19 cellular contexts compared by ENCODE assay signal in the genomic region with DNA sequence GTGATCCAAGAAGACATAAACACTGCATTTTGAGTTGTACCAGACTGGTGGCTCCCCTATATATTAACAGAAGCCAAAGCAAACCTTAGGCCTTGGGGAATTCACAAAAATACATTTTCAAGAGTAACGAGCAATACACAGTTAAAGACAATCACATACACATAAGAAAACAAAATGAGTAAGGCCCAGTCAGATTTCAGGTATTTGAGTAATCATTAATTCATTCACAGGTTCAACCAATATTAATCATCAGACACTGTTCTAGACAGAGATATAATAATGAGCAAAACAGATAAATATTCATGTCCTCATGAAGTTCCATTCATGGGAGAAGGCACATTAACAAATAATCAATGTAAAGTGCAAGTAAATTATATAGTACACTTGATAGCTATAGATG. TPM values are rescaled to one million over a fixed set of nuclear protein-coding genes. Genes with fewer than 3 reads are reported as not detected.
DNase-seq lines count a peak whose midpoint lies in the region; ATAC-seq, FAIRE-seq and TF ChIP-seq lines count a peak whose summit lies in the region.
"Had no signal": no experiment of that assay in that cellular context is flagged by ENCODE, and none has a peak within 500 bp of the region (broad histone marks: within the 10 kb centered on the region; RNA-seq: fewer than 3 reads in every experiment).

No MANE protein-coding gene starts in this region.

- TF ChIP-seq CTCF in bronchial epithelial cell (IDR thresholded peaks at IDR 0.05; ENCODE audit: insufficient read depth, low read length, severe bottlenecking) (no peak), foreskin keratinocyte (conservative IDR thresholded peaks at IDR 0.05) (no peak)

- no peak overlapping the region for H3K23ac ChIP-seq in mesenchymal stem cell (ENCODE audit: low read length in 2 of 2)
- H3K23ac ChIP-seq in neuronal stem cell (ENCODE audit: low read depth, low read length, poor library complexity), result no peak overlapping the region

- H3K14ac ChIP-seq in mesenchymal stem cell (ENCODE audit: low read length in 2 of 2), result no peak overlapping the region
- no peak overlapping the region for H3K14ac ChIP-seq in neuronal stem cell (ENCODE audit: low read length)

- H3K4me2 ChIP-seq in mesenchymal stem cell (ENCODE audit: low read length, poor library complexity, severe bottlenecking) (no peak overlapping the region), neuronal stem cell (ENCODE audit: insufficient read depth, low read length, poor library complexity, severe bottlenecking) (no peak overlapping the region)

- H3K36me3 ChIP-seq in bronchial epithelial cell (ENCODE audit: control insufficient read depth, insufficient read depth, low read length), result peaks cover 3% of the 10 kb centered on the region
- peaks cover 20 to 80% of the 10 kb centered on the region in 2 experiments for H3K36me3 ChIP-seq in mesenchymal stem cell (ENCODE audit: control insufficient read depth in 1 of 2, insufficient read depth in 2 of 2, low read depth in 1 of 2, low read length in 2 of 2)
- peaks cover 7 to 36% of the 10 kb centered on the region in 2 donors for H3K36me3 ChIP-seq in neuronal stem cell (replicated peaks in 1 of 2; ENCODE audit: control insufficient read depth in 2 of 2, insufficient read depth in 2 of 2, low read length in 2 of 2)

- H2AK5ac ChIP-seq in mesenchymal stem cell (ENCODE audit: low read length, severe bottlenecking), result no peak overlapping the region
- H2AK5ac ChIP-seq in neuronal stem cell (ENCODE audit: low read depth, low read length), result no peak overlapping the region

- H3K18ac ChIP-seq in mesenchymal stem cell (ENCODE audit: low read depth in 1 of 2, low read length in 2 of 2), result no peak overlapping the region
- no peak overlapping the region for H3K18ac ChIP-seq in neuronal stem cell (ENCODE audit: low read length)

- H3K79me1 ChIP-seq in mesenchymal stem cell (replicated peaks; ENCODE audit: low read length, poor library complexity, severe bottlenecking) (peaks cover 12% of the 10 kb centered on the region), neuronal stem cell (ENCODE audit: low read depth, low read length) (no peaks in the 10 kb centered on the region)

- H3K9me3 ChIP-seq in mesenchymal stem cell (ENCODE audit: control insufficient read depth, low read length), result no peaks in the 10 kb centered on the region
- H3K9me3 ChIP-seq in neuronal stem cell (replicated peaks in 1 of 2; ENCODE audit: control insufficient read depth in 2 of 2, insufficient read depth in 1 of 2, low read depth in 1 of 2, low read length in 2 of 2), result peaks cover 2 to 8% of the 10 kb centered on the region in 2 donors
- H3K9me3 ChIP-seq: BE2C had no signal

- DNase-seq in Caki2 (ENCODE audit: low read depth) (peak; percentile 55), bronchial epithelial cell (ENCODE audit: low read depth) (peak; percentile 82), foreskin keratinocyte (peak; percentile 19 to 29), mesenchymal stem cell (no peak), neuronal stem cell (ENCODE audit: low spot score) (no peak), GM03348 (ENCODE audit: low spot score) (no peak)
- DNase-seq: ACHN; BE2C; C1 segment of cervical spinal cord; CD4-positive, CD25-positive, alpha-beta regulatory T cell; CD8-positive, alpha-beta memory T cell; COR-L47; GOT3; H7; HFFc6 had no signal

- H2BK120ac ChIP-seq in mesenchymal stem cell (ENCODE audit: low read depth, low read length), result no peak overlapping the region
- H2BK120ac ChIP-seq in neuronal stem cell (ENCODE audit: low read depth, low read length), result no peak overlapping the region

- H4K8ac ChIP-seq in mesenchymal stem cell (ENCODE audit: low read length) (no peak overlapping the region), neuronal stem cell (ENCODE audit: low read depth, low read length) (no peak overlapping the region)

- 100% methylated on average over 1 of the region's 1 CpG for WGBS in mesenchymal stem cell
- no CpG with 5 or more reads among the region's 1 CpG for WGBS in neuronal stem cell (ENCODE audit: extremely low coverage in 2 of 2, insufficient read length in 2 of 2, insufficient replicate concordance in 1 of 2), 2 donors

- H3K9ac ChIP-seq in mesenchymal stem cell (ENCODE audit: low read length) (no peak overlapping the region), neuronal stem cell (ENCODE audit: low read depth, low read length, poor library complexity) (no peak overlapping the region)

- H3K27ac ChIP-seq in foreskin keratinocyte (peak overlapping the region; percentile 60), mesenchymal stem cell (ENCODE audit: low read length, poor library complexity, severe bottlenecking) (peak overlapping the region; percentile 66), neuronal stem cell (replicated peaks; ENCODE audit: low read length) (no peak overlapping the region)

- in situ Hi-C loops in Caki2 (cut with HindIII; ENCODE audit: low pct_unique_long_range_greater_than_20kb, low sequenced_read_pairs), result no loop called here

- H2BK12ac ChIP-seq in mesenchymal stem cell (ENCODE audit: low read length in 2 of 2) (no peak overlapping the region), neuronal stem cell (ENCODE audit: low read length) (no peak overlapping the region)

- H3K27me3 ChIP-seq in bronchial epithelial cell (ENCODE audit: control insufficient read depth, insufficient read depth, low read length), result no peaks in the 10 kb centered on the region
- H3K27me3 ChIP-seq in foreskin keratinocyte, result no peaks in the 10 kb centered on the region
- H3K27me3 ChIP-seq in mesenchymal stem cell (ENCODE audit: control insufficient read depth in 1 of 2, insufficient read depth in 1 of 2, low read length in 2 of 2), result no peaks in the 10 kb centered on the region
- no peaks in the 10 kb centered on the region for H3K27me3 ChIP-seq in neuronal stem cell (ENCODE audit: control insufficient read depth in 3 of 3, insufficient read depth in 3 of 3, low read depth in 1 of 3, low read length in 3 of 3)
- H3K27me3 ChIP-seq: BE2C had no signal

- H2AFZ ChIP-seq in mesenchymal stem cell (ENCODE audit: low read depth, low read length) (no peak overlapping the region), neuronal stem cell (ENCODE audit: low read length) (no peak overlapping the region)

- H4K91ac ChIP-seq in mesenchymal stem cell (ENCODE audit: low read length) (no peak overlapping the region), neuronal stem cell (ENCODE audit: low read depth, low read length, poor library complexity) (no peak overlapping the region)

- no peak overlapping the region for H3K4me3 ChIP-seq in bronchial epithelial cell (ENCODE audit: low read depth, low read length)
- H3K4me3 ChIP-seq in mesenchymal stem cell (ENCODE audit: insufficient read depth in 1 of 2, low read depth in 1 of 2, low read length in 2 of 2), result no peak overlapping the region
- no peak overlapping the region for H3K4me3 ChIP-seq in neuronal stem cell (ENCODE audit: low read length in 2 of 2)

- peak overlapping the region; percentile 61 for H2BK5ac ChIP-seq in mesenchymal stem cell (ENCODE audit: low read depth, low read length, poor library complexity, severe bottlenecking)
- no peak overlapping the region for H2BK5ac ChIP-seq in neuronal stem cell (ENCODE audit: low read length)

- peaks cover 21% of the 10 kb centered on the region for H3K4me1 ChIP-seq in foreskin keratinocyte
- peaks cover 6% of the 10 kb centered on the region for H3K4me1 ChIP-seq in mesenchymal stem cell (ENCODE audit: control insufficient read depth, insufficient read depth, low read depth, low read length)
- no peaks in the 10 kb centered on the region for H3K4me1 ChIP-seq in neuronal stem cell (ENCODE audit: control insufficient read depth in 2 of 2, insufficient read depth in 1 of 2, low read depth in 1 of 2, low read length in 2 of 2)
- H3K4me1 ChIP-seq: BE2C had no signal

- no peak for FAIRE-seq in bronchial epithelial cell (lab: Jason Lieb, UNC)
- FAIRE-seq: D721Med, G401.6 had no signal

- ATAC-seq in foreskin keratinocyte, result peak; percentile 16
- ATAC-seq in HG03280 (IDR thresholded peaks at IDR 0.05; ENCODE audit: unreplicated experiment), result no peak
- ATAC-seq: HCT116 had no signal

- H2BK15ac ChIP-seq in mesenchymal stem cell (ENCODE audit: low read depth, poor library complexity, severe bottlenecking) (no peak overlapping the region), neuronal stem cell (ENCODE audit: low read length) (no peak overlapping the region)

- H3K4ac ChIP-seq in mesenchymal stem cell (ENCODE audit: low read depth in 1 of 2, low read length in 2 of 2) (no peak overlapping the region), neuronal stem cell (ENCODE audit: low read length) (no peak overlapping the region)

RNA-seq across cellular contexts. Expression of gene STPG4, which starts 9.6 kb away (rescaled TPM):
- total RNA-seq in Caki2 (2014; rRNA removed; shearing (Covaris generic); ENCODE audit: low replicate concordance), result 0.37 and 3.2 TPM in 2 replicates
- under 0.01 and 0.51 TPM in 2 replicates for total RNA-seq in bronchial epithelial cell
- 0.07 TPM in 1 of 2 replicates, not detected in the other for total RNA-seq in foreskin keratinocyte
- polyA plus RNA-seq in foreskin keratinocyte, result not detected in 2 replicates
- 0.06 TPM for polyA plus RNA-seq in mesenchymal stem cell (2013, experiment 1 of 2)
- polyA plus RNA-seq in mesenchymal stem cell (2013, experiment 2 of 2), result 0.05 TPM
- polyA plus RNA-seq in neuronal stem cell (2013, experiment 1 of 2), result not detected
- 0.03 TPM for polyA plus RNA-seq in neuronal stem cell (2013, experiment 2 of 2)
- total RNA-seq: CD8-positive, alpha-beta memory T cell; H7 had no signal
- polyA plus RNA-seq: CD4-positive, CD25-positive, alpha-beta regulatory T cell; CD8-positive, alpha-beta memory T cell had no signal

RNA-seq across cellular contexts. Expression of gene CALM2, which starts 30.8 kb away (rescaled TPM):
- 953 and 1,027 TPM in 2 replicates for total RNA-seq in Caki2 (2014; rRNA removed; shearing (Covaris generic); ENCODE audit: low replicate concordance)
- total RNA-seq in bronchial epithelial cell, result 542 and 567 TPM in 2 replicates
- 699 and 810 TPM in 2 replicates for total RNA-seq in foreskin keratinocyte
- 716 and 744 TPM in 2 replicates for polyA plus RNA-seq in foreskin keratinocyte
- 708 TPM for polyA plus RNA-seq in mesenchymal stem cell (2013, experiment 1 of 2)
- polyA plus RNA-seq in mesenchymal stem cell (2013, experiment 2 of 2), result 761 TPM
- polyA plus RNA-seq in neuronal stem cell (2013, experiment 1 of 2), result 755 TPM
- polyA plus RNA-seq in neuronal stem cell (2013, experiment 2 of 2), result 761 TPM

Comparison
In these comparisons a context has a peak if more than half of its experiments do, and no peak if none do; other contexts are left out.
1. DNase-seq: peak in Caki2 (single experiment), bronchial epithelial cell (single experiment) and foreskin keratinocyte (2 of 2); none in mesenchymal stem cell (single experiment), neuronal stem cell (single experiment) and GM03348 (single experiment).